Comparison of ENCODE assay signal across 8 cellular contexts in the genomic region with DNA sequence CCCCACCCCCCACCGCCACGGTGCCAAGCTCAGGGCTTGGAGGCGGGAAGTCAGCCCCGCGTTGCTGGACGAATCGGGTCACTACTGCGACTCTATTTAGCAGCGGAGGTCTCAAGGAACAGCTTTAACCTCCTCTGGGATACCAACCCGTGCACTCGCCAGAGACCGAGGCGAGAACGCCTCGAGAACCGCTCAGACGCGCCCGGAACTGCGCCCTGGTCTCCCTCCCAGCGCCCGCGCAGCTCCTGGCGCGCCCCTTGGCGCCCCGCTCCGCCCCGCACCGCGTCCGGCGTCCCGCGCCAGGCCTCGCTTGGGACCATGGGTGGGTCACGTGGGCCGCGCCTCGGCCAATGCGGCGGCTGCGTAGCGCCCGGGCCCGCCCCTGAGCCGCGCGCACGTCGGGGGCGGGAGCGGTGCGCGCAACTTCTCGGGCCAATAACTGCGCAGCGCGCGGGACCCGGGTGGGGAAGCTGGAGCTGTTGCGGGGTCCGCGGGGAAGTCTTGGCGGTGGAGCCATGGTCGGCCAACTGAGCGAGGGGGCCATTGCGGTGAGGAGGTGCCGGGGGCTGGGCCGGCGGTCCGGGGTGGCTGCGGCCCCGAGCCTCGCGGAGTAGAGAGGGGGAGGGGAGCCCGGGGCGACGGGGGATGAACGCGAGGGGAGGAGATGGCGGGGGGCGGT. TPM values are rescaled to one million over a fixed set of nuclear protein-coding genes. Genes with fewer than 3 reads are reported as not detected.
DNase-seq lines count a peak whose midpoint lies in the region; ATAC-seq and TF ChIP-seq lines count a peak whose summit lies in the region.

A gene (plus strand): TSS at position 427 of the 679 bp plus-strand sequence. CDS start 89 bp downstream, at position 516.
A gene with protein sequence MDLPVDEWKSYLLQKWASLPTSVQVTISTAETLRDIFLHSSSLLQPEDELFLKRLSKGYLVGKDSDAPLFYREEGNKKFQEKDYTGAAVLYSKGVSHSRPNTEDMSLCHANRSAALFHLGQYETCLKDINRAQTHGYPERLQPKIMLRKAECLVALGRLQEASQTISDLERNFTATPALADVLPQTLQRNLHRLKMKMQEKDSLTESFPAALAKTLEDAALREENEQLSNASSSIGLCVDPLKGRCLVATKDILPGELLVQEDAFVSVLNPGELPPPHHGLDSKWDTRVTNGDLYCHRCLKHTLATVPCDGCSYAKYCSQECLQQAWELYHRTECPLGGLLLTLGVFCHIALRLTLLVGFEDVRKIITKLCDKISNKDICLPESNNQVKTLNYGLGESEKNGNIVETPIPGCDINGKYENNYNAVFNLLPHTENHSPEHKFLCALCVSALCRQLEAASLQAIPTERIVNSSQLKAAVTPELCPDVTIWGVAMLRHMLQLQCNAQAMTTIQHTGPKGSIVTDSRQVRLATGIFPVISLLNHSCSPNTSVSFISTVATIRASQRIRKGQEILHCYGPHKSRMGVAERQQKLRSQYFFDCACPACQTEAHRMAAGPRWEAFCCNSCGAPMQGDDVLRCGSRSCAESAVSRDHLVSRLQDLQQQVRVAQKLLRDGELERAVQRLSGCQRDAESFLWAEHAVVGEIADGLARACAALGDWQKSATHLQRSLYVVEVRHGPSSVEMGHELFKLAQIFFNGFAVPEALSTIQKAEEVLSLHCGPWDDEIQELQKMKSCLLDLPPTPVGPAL (minus strand): TSS at position 324 of the 679 bp plus-strand sequence. CDS start 1,908 bp downstream, outside the sequence.

- ATAC-seq in HG02763 (IDR thresholded peaks at IDR 0.05; ENCODE audit: unreplicated experiment): peak; percentile 87

- H3K9ac ChIP-seq in rectal smooth muscle tissue (ENCODE audit: low read length): peak within 1 kb of the TSS; percentile 65

- H3K4me1 ChIP-seq in hepatocyte (ENCODE audit: insufficient read depth) (peaks cover 6% of the 10 kb centered on the region), rectal smooth muscle tissue (ENCODE audit: control insufficient read depth, insufficient read depth, low read length) (peaks cover 5% of the 10 kb centered on the region), vagina (peaks cover 42% of the 10 kb centered on the region)

- H3K36me3 ChIP-seq in hepatocyte (replicated peaks; ENCODE audit: insufficient read depth, low read depth) (no peaks in the 10 kb centered on the region), rectal smooth muscle tissue (ENCODE audit: control insufficient read depth, insufficient read depth, low read length) (no peaks in the 10 kb centered on the region), vagina (peaks cover 0 to 3% of the 10 kb centered on the region in 2 donors)

- intact Hi-C loops in vagina (cut with DNase I): no loop called here

- H3K79me2 ChIP-seq in hepatocyte: peaks cover 58% of the 10 kb centered on the region

- no peaks in the 10 kb centered on the region for H4K20me1 ChIP-seq in hepatocyte (ENCODE audit: insufficient read depth, poor library complexity, severe bottlenecking)

- peak within 1 kb of the TSS; percentile 98 for H3K4me3 Mint-ChIP-seq in T-helper 2 cell treated with Interferon-gamma antibody and Interleukin-4, amounts not matched to agents 5 μg/mL and 100 μg/mL, for 36 hours

- 1% methylated on average over 77 of the region's 83 CpGs for WGBS in hepatocyte (ENCODE audit: low lambda C conversion rate, missing lambda C conversion rate)

- TF ChIP-seq POLR2A in vagina (IDR thresholded peaks at IDR 0.05): peak in 1 of 2 donors; percentile 78

- H3K4me3 ChIP-seq in hepatocyte (peak within 1 kb of the TSS; percentile 93), rectal smooth muscle tissue (ENCODE audit: low read length) (peak within 1 kb of the TSS; percentile 89), vagina (peak within 1 kb of the TSS; percentile 78 to 85)

- no peak for TF ChIP-seq CTCF in GM13977 (IDR thresholded peaks at IDR 0.05; ENCODE audit: extremely low read depth, insufficient read depth, missing control alignments)
- TF ChIP-seq CTCF in hepatocyte (IDR thresholded peaks at IDR 0.05; ENCODE audit: poor library complexity): no peak
- TF ChIP-seq CTCF in vagina (IDR thresholded peaks at IDR 0.05): no peak

- no peaks in the 10 kb centered on the region for H3K9me3 Mint-ChIP-seq in T-helper 2 cell treated with Interferon-gamma antibody and Interleukin-4, amounts not matched to agents 5 μg/mL and 100 μg/mL, for 36 hours

- H3K36me3 Mint-ChIP-seq in T-helper 2 cell treated with Interferon-gamma antibody and Interleukin-4, amounts not matched to agents 5 μg/mL and 100 μg/mL, for 36 hours (ENCODE audit: low read depth): peaks cover 57% of the 10 kb centered on the region

- H3K9me3 ChIP-seq in hepatocyte (ENCODE audit: low read depth) (no peaks in the 10 kb centered on the region), vagina (no peaks in the 10 kb centered on the region)

- H3K27me3 ChIP-seq in hepatocyte: no peaks in the 10 kb centered on the region
- H3K27me3 ChIP-seq in rectal smooth muscle tissue (ENCODE audit: control insufficient read depth, insufficient read depth, low read length): no peaks in the 10 kb centered on the region
- H3K27me3 ChIP-seq in vagina: no peaks in the 10 kb centered on the region

- H3K27ac Mint-ChIP-seq in T-helper 2 cell treated with Interferon-gamma antibody and Interleukin-4, amounts not matched to agents 5 μg/mL and 100 μg/mL, for 36 hours: peak within 1 kb of the TSS; percentile 96

- peak within 1 kb of the TSS; percentile 99 for H2AFZ ChIP-seq in hepatocyte

- in situ Hi-C loops in GM13977 (cut with MboI; ENCODE audit: low pct_unique_long_range_greater_than_20kb, low sequenced_read_pairs, unreplicated experiment): no loop called here

- peaks cover 51% of the 10 kb centered on the region for H3K4me1 Mint-ChIP-seq in T-helper 2 cell treated with Interferon-gamma antibody and Interleukin-4, amounts not matched to agents 5 μg/mL and 100 μg/mL, for 36 hours (ENCODE audit: low read depth)

- no peaks in the 10 kb centered on the region for H3K9me2 ChIP-seq in hepatocyte (replicated peaks; ENCODE audit: insufficient read depth)

- DNase-seq in GM13977 (ENCODE audit: low spot score) (peak; percentile 98), NCI-H146 (lab: John Stamatoyannopoulos, UW) (peak; percentile 87), anterior cingulate cortex (lab: John Stamatoyannopoulos, UW) (peak; percentile 30 to 91 (median 81)), hepatocyte (ENCODE audit: low spot score) (peak; percentile 97), vagina (ENCODE audit: extremely low spot score in 2 of 2) (no peak)
- peak; percentile 93 for DNase-seq in T-helper 2 cell treated with Interferon-gamma antibody and Interleukin-4, amounts not matched to agents 5 μg/mL and 100 μg/mL, for 36 hours (ENCODE audit: low spot score)

- peak within 1 kb of the TSS; percentile 97 for H3K4me2 ChIP-seq in hepatocyte

- H3K27ac ChIP-seq in hepatocyte: peak within 1 kb of the TSS; percentile 83
- peak within 1 kb of the TSS; percentile 80 for H3K27ac ChIP-seq in rectal smooth muscle tissue (ENCODE audit: low read depth, low read length)
- H3K27ac ChIP-seq in vagina: peak within 1 kb of the TSS; percentile 85

- H3K27me3 Mint-ChIP-seq in T-helper 2 cell treated with Interferon-gamma antibody and Interleukin-4, amounts not matched to agents 5 μg/mL and 100 μg/mL, for 36 hours (ENCODE audit: low read depth): no peaks in the 10 kb centered on the region

RNA-seq across cellular contexts. Expression of the first gene that starts in this region (rescaled TPM):
- 15.2 and 17.6 TPM in 2 replicates for total RNA-seq in hepatocyte
- polyA plus RNA-seq in hepatocyte: 32.4 and 33.6 TPM in 2 replicates
- 30.9 TPM for total RNA-seq in vagina

RNA-seq across cellular contexts. Expression of the second gene that starts in this region (rescaled TPM):
- 8.7 and 11.4 TPM in 2 replicates for total RNA-seq in hepatocyte
- 8.5 and 9.5 TPM in 2 replicates for polyA plus RNA-seq in hepatocyte
- 16.7 TPM for total RNA-seq in vagina

Comparison
In these comparisons a context has a peak if more than half of its experiments do, and no peak if none do; other contexts are left out.
1. DNase-seq: peak in GM13977 (single experiment), NCI-H146 (single experiment), T-helper 2 cell treated with Interferon-gamma antibody and Interleukin-4, amounts not matched to agents 5 μg/mL and 100 μg/mL, for 36 hours (single experiment), anterior cingulate cortex (58 of 58) and hepatocyte (single experiment); none in vagina (0 of 2).
2. Peak in every context shown above with its lines, with median percentiles within 50 percentile points of each other: H3K27ac ChIP-seq and H3K4me3 ChIP-seq.